20 cellular contexts compared by ENCODE assay signal in genomic region chr10:113496124-113496523, GRCh38. TPM values are rescaled to one million over a fixed set of nuclear protein-coding genes. Genes with fewer than 3 reads are reported as not detected.
DNase-seq lines count a peak whose midpoint lies in the region; TF ChIP-seq lines count a peak whose summit lies in the region.
"Had no signal": no experiment of that assay in that cellular context is flagged by ENCODE, and none has a peak within 500 bp of the region (broad histone marks: within the 10 kb centered on the region; RNA-seq: fewer than 3 reads in every experiment).

No MANE protein-coding gene starts in this region.

- H3K14ac ChIP-seq in mesenchymal stem cell (ENCODE audit: low read length in 2 of 2) = no peak overlapping the region

- H2BK15ac ChIP-seq in mesenchymal stem cell (ENCODE audit: low read depth, poor library complexity, severe bottlenecking) = no peak overlapping the region

- H2AK5ac ChIP-seq in mesenchymal stem cell (ENCODE audit: low read length, severe bottlenecking) = no peak overlapping the region

- no peaks in the 10 kb centered on the region for H3K4me1 Mint-ChIP-seq in activated CD4-positive, alpha-beta memory T cell treated with anti-CD3 and anti-CD28 coated beads, Interleukin-2, amount 10 ng/mL, durations not matched to agents 7 days and 5 days

- no peak overlapping the region for H2BK12ac ChIP-seq in mesenchymal stem cell (ENCODE audit: low read length in 2 of 2)

- 91% methylated on average over 12 of the region's 12 CpGs for WGBS in mesenchymal stem cell
- 36 to 37% methylated on average over 11 to 12 of the region's 12 CpGs for WGBS in testis, 2 donors

- H3K23ac ChIP-seq in mesenchymal stem cell (ENCODE audit: low read length in 2 of 2) = no peak overlapping the region

- peak overlapping the region; percentile 55 for H3K9ac ChIP-seq in adipocyte (ENCODE audit: low read length)
- peak overlapping the region; percentile 36 for H3K9ac ChIP-seq in mesenchymal stem cell (ENCODE audit: low read length)
- H3K9ac ChIP-seq: KMS-11 had no signal

- POLR2A ChIA-PET in activated CD4-positive, alpha-beta memory T cell treated with anti-CD3 and anti-CD28 coated beads, Interleukin-2, amount 10 ng/mL, durations not matched to agents 7 days and 5 days (lab: Charles Lee) = no interaction called here

- DNase-seq in AG08395 (ENCODE audit: low spot score) (peak; percentile 46), adipocyte (ENCODE audit: low read depth) (peak; percentile 30), mesenchymal stem cell (no peak), testis (peak; percentile 61), epidermal melanocyte (ENCODE audit: insufficient read length, low spot score) (no peak), NCI-H82 treated with DMSO at 0.1 percent for 48 hours (lab: John Stamatoyannopoulos, UW; ENCODE audit: unreplicated experiment) (no peak)
- DNase-seq in activated CD4-positive, alpha-beta memory T cell treated with anti-CD3 and anti-CD28 coated beads, Interleukin-2, amount 10 ng/mL, durations not matched to agents 7 days and 5 days = no peak
- DNase-seq in effector CD4-positive, alpha-beta T cell = no peak
- DNase-seq: Caco-2, H9, MG63, NCI-H1105, NCI-H1694 treated with DMSO at 0.1 percent for 48 hours, NCI-H446, NCI-H774, Peyer's patch, SHP77 treated with DMSO at 0.1 percent for 48 hours had no signal

- no peak overlapping the region for H4K8ac ChIP-seq in mesenchymal stem cell (ENCODE audit: low read length)

- no peak overlapping the region for H4K91ac ChIP-seq in mesenchymal stem cell (ENCODE audit: low read length)

- no peak overlapping the region for H3K27ac Mint-ChIP-seq in activated CD4-positive, alpha-beta memory T cell treated with anti-CD3 and anti-CD28 coated beads, Interleukin-2, amount 10 ng/mL, durations not matched to agents 7 days and 5 days
- H3K27ac Mint-ChIP-seq: H9 had no signal

- H2AFZ ChIP-seq in mesenchymal stem cell (ENCODE audit: low read depth, low read length) = no peak overlapping the region

- H3K36me3 Mint-ChIP-seq in activated CD4-positive, alpha-beta memory T cell treated with anti-CD3 and anti-CD28 coated beads, Interleukin-2, amount 10 ng/mL, durations not matched to agents 7 days and 5 days (ENCODE audit: low read depth) = no peaks in the 10 kb centered on the region
- H3K36me3 Mint-ChIP-seq: CD14-positive monocyte had no signal

- H3K9me3 ChIP-seq in adipocyte (ENCODE audit: control insufficient read depth, low read length) (no peaks in the 10 kb centered on the region), mesenchymal stem cell (ENCODE audit: control insufficient read depth, low read length) (no peaks in the 10 kb centered on the region), testis (no peaks in the 10 kb centered on the region)
- H3K9me3 ChIP-seq: Caco-2, MG63, Peyer's patch had no signal

- H3K4me3 ChIP-seq in adipocyte (ENCODE audit: low read length) (peak overlapping the region; percentile 36), mesenchymal stem cell (ENCODE audit: insufficient read depth in 1 of 2, low read depth in 1 of 2, low read length in 2 of 2) (no peak overlapping the region), testis (no peak overlapping the region)
- H3K4me3 ChIP-seq: MG63, Peyer's patch had no signal

- H3K79me1 ChIP-seq in mesenchymal stem cell (replicated peaks; ENCODE audit: low read length, poor library complexity, severe bottlenecking) = no peaks in the 10 kb centered on the region

- H3K18ac ChIP-seq in mesenchymal stem cell (ENCODE audit: low read depth in 1 of 2, low read length in 2 of 2) = no peak overlapping the region

- H2BK120ac ChIP-seq in mesenchymal stem cell (ENCODE audit: low read depth, low read length) = no peak overlapping the region

- H3K27me3 ChIP-seq in adipocyte (replicated peaks; ENCODE audit: control insufficient read depth, insufficient read depth, low read length) (no peaks in the 10 kb centered on the region), mesenchymal stem cell (ENCODE audit: control insufficient read depth in 1 of 2, insufficient read depth in 1 of 2, low read length in 2 of 2) (peaks cover 0 to 52% of the 10 kb centered on the region in 2 experiments), testis (no peaks in the 10 kb centered on the region)
- H3K27me3 ChIP-seq: MG63, Peyer's patch had no signal

- H3K9me3 Mint-ChIP-seq in activated CD4-positive, alpha-beta memory T cell treated with anti-CD3 and anti-CD28 coated beads, Interleukin-2, amount 10 ng/mL, durations not matched to agents 7 days and 5 days = no peaks in the 10 kb centered on the region
- H3K9me3 Mint-ChIP-seq: H9 had no signal

- no peaks in the 10 kb centered on the region for H3K36me3 ChIP-seq in adipocyte (ENCODE audit: control insufficient read depth, insufficient read depth, low read length, severe bottlenecking)
- H3K36me3 ChIP-seq in mesenchymal stem cell (ENCODE audit: control insufficient read depth in 1 of 2, insufficient read depth in 2 of 2, low read depth in 1 of 2, low read length in 2 of 2) = no peaks in the 10 kb centered on the region
- no peaks in the 10 kb centered on the region for H3K36me3 ChIP-seq in testis (ENCODE audit: low read depth, missing control alignments)
- H3K36me3 ChIP-seq: MG63, Peyer's patch had no signal

- H3K27ac ChIP-seq in mesenchymal stem cell (ENCODE audit: low read length, poor library complexity, severe bottlenecking) = no peak overlapping the region
- H3K27ac ChIP-seq in testis = peak overlapping the region in 1 of 2 donors; percentile 55
- H3K27ac ChIP-seq: KMS-11 had no signal

- H3K4me1 ChIP-seq in adipocyte (ENCODE audit: control insufficient read depth, insufficient read depth, low read length) = peaks cover 69% of the 10 kb centered on the region
- no peaks in the 10 kb centered on the region for H3K4me1 ChIP-seq in mesenchymal stem cell (ENCODE audit: control insufficient read depth, insufficient read depth, low read depth, low read length)
- peaks cover 31% of the 10 kb centered on the region for H3K4me1 ChIP-seq in testis
- H3K4me1 ChIP-seq: Caco-2 had no signal

- H2BK5ac ChIP-seq in mesenchymal stem cell (ENCODE audit: low read depth, low read length, poor library complexity, severe bottlenecking) = no peak overlapping the region

- no peak overlapping the region for H3K4ac ChIP-seq in mesenchymal stem cell (ENCODE audit: low read depth in 1 of 2, low read length in 2 of 2)

- H3K4me3 Mint-ChIP-seq in activated CD4-positive, alpha-beta memory T cell treated with anti-CD3 and anti-CD28 coated beads, Interleukin-2, amount 10 ng/mL, durations not matched to agents 7 days and 5 days = no peak overlapping the region
- H3K4me3 Mint-ChIP-seq: H9 had no signal

- CTCF ChIA-PET in activated CD4-positive, alpha-beta memory T cell treated with anti-CD3 and anti-CD28 coated beads, Interleukin-2, amount 10 ng/mL, durations not matched to agents 7 days and 5 days (lab: Charles Lee) = no interaction called here

- no peak for TF ChIP-seq CTCF in testis (IDR thresholded peaks at IDR 0.05)

- TF ChIP-seq POLR2A in testis (IDR thresholded peaks at IDR 0.05) = no peak

- intact Hi-C loops in testis (cut with DNase I; ENCODE audit: low total_unique reads) = no loop called here

- H3K4me2 ChIP-seq in mesenchymal stem cell (ENCODE audit: low read length, poor library complexity, severe bottlenecking) = no peak overlapping the region
- H3K4me2 ChIP-seq: KMS-11 had no signal

- H3K27me3 Mint-ChIP-seq in activated CD4-positive, alpha-beta memory T cell treated with anti-CD3 and anti-CD28 coated beads, Interleukin-2, amount 10 ng/mL, durations not matched to agents 7 days and 5 days = peaks cover 5% of the 10 kb centered on the region

RNA-seq across cellular contexts. Expression of gene HABP2, which starts 56.7 kb away (rescaled TPM):
- polyA plus RNA-seq in mesenchymal stem cell (2013, experiment 1 of 2) = not detected
- polyA plus RNA-seq in mesenchymal stem cell (2013, experiment 2 of 2) = not detected
- under 1 TPM in 1 of 2 donors, not detected in 1; 0.37 TPM for total RNA-seq in testis
- polyA plus RNA-seq in testis (ENCODE audit: insufficient read depth, low read depth, low replicate concordance) = 1.9 TPM
- total RNA-seq in activated CD4-positive, alpha-beta memory T cell treated with anti-CD3 and anti-CD28 coated beads, Interleukin-2, amount 10 ng/mL, durations not matched to agents 7 days and 5 days = not detected
- total RNA-seq: A172, H9 had no signal
- polyA plus RNA-seq: CD14-positive monocyte had no signal

Comparison
In these comparisons a context has a peak if more than half of its experiments do, and no peak if none do; other contexts are left out.
1. DNase-seq: peak in AG08395 (single experiment), adipocyte (single experiment) and testis (single experiment); none in mesenchymal stem cell (single experiment), epidermal melanocyte (single experiment), activated CD4-positive, alpha-beta memory T cell treated with anti-CD3 and anti-CD28 coated beads, Interleukin-2, amount 10 ng/mL, durations not matched to agents 7 days and 5 days (single experiment), effector CD4-positive, alpha-beta T cell (single experiment) and NCI-H82 treated with DMSO at 0.1 percent for 48 hours (single experiment).